Comparison of ENCODE assay signal across 1 cellular context in the genomic region with DNA sequence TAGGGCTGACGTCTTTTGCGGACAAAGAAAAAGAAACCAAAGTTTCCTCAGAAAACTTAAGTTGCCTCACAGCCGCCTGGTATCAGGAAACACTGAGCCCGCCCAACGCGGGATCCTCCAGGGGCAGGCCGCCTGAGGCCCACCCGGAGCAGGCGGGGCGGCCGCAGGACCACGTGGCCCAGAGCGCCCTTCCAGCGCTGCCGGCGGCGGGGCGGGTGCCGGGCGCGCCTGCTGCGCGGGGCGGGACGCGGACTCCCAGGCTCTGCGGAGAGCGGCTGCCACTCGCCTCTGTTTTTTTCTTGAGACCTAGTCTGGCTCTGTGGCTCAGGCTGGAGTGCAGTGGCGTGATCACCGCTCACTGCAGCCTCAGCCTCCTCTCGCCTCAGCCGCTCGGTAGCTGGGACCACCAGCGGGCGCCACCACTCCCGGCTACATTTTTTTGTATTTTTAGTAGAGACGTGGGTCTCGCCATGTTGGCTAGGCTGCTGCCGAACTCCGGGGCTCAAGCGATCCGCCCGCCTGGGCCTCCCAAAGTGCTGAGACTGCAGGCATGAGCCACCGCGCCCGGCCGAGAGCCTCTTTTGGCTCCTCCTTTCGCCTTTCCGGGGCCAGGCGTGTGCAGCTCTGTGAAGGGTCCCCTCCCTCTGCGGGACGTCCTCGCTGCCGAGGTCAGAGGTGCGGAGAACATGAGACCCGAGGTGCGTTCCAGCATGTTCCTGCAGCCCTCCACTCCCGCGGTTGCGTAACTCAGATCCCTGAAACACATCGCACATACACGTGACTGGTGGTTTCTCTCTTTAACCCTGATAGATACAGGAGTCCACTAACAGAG.
TF ChIP-seq lines count a peak whose summit lies in the region.

No MANE protein-coding gene starts in this region.

TF ChIP-seq in H1, 55 proteins besides CTCF, POLR2A, EP300 and RAD21 (continued from another document):
- TF ChIP-seq SIN3A (conservative IDR thresholded peaks at IDR 0.05 in 1 of 2, IDR thresholded peaks at IDR 0.05 in 1 of 2; ENCODE audit: low read depth in 1 of 2, low read length in 2 of 2) = 0 out of 4 replicates have a peak, but pooled peaks of 1 of the 2 experiments have one; percentile 27
- TF ChIP-seq GABPA (IDR thresholded peaks at IDR 0.05; ENCODE audit: borderline replicate concordance, insufficient read depth, low read length) = no peak
- TF ChIP-seq, protein P1, sequence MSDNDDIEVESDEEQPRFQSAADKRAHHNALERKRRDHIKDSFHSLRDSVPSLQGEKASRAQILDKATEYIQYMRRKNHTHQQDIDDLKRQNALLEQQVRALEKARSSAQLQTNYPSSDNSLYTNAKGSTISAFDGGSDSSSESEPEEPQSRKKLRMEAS (IDR thresholded peaks at IDR 0.05) = peak; percentile 94
- no peak for TF ChIP-seq SP4 (IDR thresholded peaks at IDR 0.05; ENCODE audit: low read length)
- TF ChIP-seq CREB1 (IDR thresholded peaks at IDR 0.05) = no peak; the same call in 1 of the 2 replicates
- TF ChIP-seq EGR1 (IDR thresholded peaks at IDR 0.05; ENCODE audit: borderline replicate concordance, low read depth, low read length) = 0 out of 2 replicates have a peak, but pooled peaks have one; percentile 11
- TF ChIP-seq SP2 (IDR thresholded peaks at IDR 0.05; ENCODE audit: low read length) = no peak
- TF ChIP-seq RBBP5 (IDR thresholded peaks at IDR 0.05; ENCODE audit: borderline replicate concordance, low read depth, low read length) = peak; percentile 58; the same call in 1 of the 2 replicates
- no peak for TF ChIP-seq SRF (IDR thresholded peaks at IDR 0.05; ENCODE audit: low read depth, low read length)
- TF ChIP-seq POLR2AphosphoS5 (IDR thresholded peaks at IDR 0.05; ENCODE audit: low read depth, low read length) = peak; percentile 46; the same call in 1 of the 2 replicates
- TF ChIP-seq TAF1 (IDR thresholded peaks at IDR 0.05; ENCODE audit: low read depth, low read length) = peak; percentile 74
- no peak; the same call in 1 of the 2 replicates for TF ChIP-seq KDM1A (IDR thresholded peaks at IDR 0.05; ENCODE audit: borderline replicate concordance, low read length)
- TF ChIP-seq TBP (IDR thresholded peaks at IDR 0.05; ENCODE audit: low read depth, low read length) = peak; percentile 49
- TF ChIP-seq ASH2L (IDR thresholded peaks at IDR 0.05; ENCODE audit: low read length) = peak; percentile 76
- TF ChIP-seq TEAD4 (IDR thresholded peaks at IDR 0.05; ENCODE audit: low read depth, low read length) = peak; percentile 31; the same call in 1 of the 2 replicates
- peak; percentile 60; the same call in 1 of the 2 replicates for TF ChIP-seq PHF8 (conservative IDR thresholded peaks at IDR 0.05; ENCODE audit: low read depth, low read length)
- no peak for TF ChIP-seq EZH2 (IDR thresholded peaks at IDR 0.05; ENCODE audit: low read depth, low read length, severe bottlenecking)
- TF ChIP-seq, protein P2, sequence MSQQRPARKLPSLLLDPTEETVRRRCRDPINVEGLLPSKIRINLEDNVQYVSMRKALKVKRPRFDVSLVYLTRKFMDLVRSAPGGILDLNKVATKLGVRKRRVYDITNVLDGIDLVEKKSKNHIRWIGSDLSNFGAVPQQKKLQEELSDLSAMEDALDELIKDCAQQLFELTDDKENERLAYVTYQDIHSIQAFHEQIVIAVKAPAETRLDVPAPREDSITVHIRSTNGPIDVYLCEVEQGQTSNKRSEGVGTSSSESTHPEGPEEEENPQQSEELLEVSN (IDR thresholded peaks at IDR 0.05) = peak; percentile 91
- TF ChIP-seq SUZ12 (IDR thresholded peaks at IDR 0.05; ENCODE audit: low read length) = no peak
- peak; percentile 98 for TF ChIP-seq CEBPB (IDR thresholded peaks at IDR 0.05; ENCODE audit: low read depth, low read length)
- TF ChIP-seq GTF2F1 (IDR thresholded peaks at IDR 0.05; ENCODE audit: borderline replicate concordance, low read depth, low read length) = no peak
- peak; percentile 67; the same call in 1 of the 2 replicates for TF ChIP-seq YY1 (IDR thresholded peaks at IDR 0.05; ENCODE audit: low read depth, low read length)
- no peak for TF ChIP-seq CHD2 (IDR thresholded peaks at IDR 0.05; ENCODE audit: low read length)
- TF ChIP-seq, protein P3, sequence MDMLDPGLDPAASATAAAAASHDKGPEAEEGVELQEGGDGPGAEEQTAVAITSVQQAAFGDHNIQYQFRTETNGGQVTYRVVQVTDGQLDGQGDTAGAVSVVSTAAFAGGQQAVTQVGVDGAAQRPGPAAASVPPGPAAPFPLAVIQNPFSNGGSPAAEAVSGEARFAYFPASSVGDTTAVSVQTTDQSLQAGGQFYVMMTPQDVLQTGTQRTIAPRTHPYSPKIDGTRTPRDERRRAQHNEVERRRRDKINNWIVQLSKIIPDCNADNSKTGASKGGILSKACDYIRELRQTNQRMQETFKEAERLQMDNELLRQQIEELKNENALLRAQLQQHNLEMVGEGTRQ (IDR thresholded peaks at IDR 0.05; ENCODE audit: low read length) = peak; percentile 40; the same call in 1 of the 2 replicates
- no peak for TF ChIP-seq SIRT6 (IDR thresholded peaks at IDR 0.05; ENCODE audit: low read length)
- TF ChIP-seq KDM4A (IDR thresholded peaks at IDR 0.05; ENCODE audit: low read depth, low read length, severe bottlenecking) = peak; percentile 61
TF ChIP-seq in H1: peak in this region for 15.
